1 cellular context compared by ENCODE assay signal in the genomic region with DNA sequence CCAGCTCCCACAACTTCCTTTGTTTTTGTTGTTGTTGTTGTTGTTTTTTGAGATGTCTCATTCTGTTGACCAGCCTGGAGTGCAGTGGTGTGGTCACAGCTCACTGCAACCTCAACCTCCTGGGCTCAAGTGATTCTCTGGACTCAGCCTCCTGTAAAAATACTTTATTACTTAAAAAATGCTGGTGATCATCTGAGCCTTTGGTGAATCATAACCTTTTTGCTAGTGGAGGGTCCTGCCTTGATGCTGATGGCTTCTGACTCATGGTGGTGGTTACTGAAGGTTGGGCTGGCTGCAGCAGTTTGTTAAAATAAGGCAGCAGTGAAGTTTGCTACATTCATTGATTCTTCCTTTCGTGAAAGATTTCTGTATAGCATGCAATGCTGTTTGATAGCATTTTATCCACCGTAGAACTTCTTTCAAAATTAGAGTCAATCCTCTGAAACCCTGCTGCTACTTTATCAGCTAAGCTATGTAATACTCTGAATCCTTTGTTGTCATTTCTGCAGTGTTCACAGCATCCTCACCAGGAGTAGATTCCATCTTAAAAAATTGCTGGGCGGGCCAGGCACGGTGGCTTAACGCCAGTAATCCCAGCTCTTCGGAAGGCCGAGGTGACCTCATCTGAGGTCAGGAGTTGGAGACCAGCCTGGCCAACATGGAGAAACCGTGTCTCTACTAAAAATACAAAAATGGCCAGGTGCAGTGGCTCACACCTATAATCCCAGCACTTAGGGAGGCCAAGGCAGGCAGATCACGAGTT.
TF ChIP-seq lines count a peak whose summit lies in the region.

No MANE protein-coding gene starts in this region.

TF ChIP-seq in HepG2, 621 proteins besides CTCF, POLR2A, EP300 and RAD21 (continued from another document):
- 0 out of 2 replicates have a peak, but pooled peaks have one; percentile 13 for TF ChIP-seq POLR2G (IDR thresholded peaks at IDR 0.05; ENCODE audit: low read depth, low read length)
